In the genomic region with DNA sequence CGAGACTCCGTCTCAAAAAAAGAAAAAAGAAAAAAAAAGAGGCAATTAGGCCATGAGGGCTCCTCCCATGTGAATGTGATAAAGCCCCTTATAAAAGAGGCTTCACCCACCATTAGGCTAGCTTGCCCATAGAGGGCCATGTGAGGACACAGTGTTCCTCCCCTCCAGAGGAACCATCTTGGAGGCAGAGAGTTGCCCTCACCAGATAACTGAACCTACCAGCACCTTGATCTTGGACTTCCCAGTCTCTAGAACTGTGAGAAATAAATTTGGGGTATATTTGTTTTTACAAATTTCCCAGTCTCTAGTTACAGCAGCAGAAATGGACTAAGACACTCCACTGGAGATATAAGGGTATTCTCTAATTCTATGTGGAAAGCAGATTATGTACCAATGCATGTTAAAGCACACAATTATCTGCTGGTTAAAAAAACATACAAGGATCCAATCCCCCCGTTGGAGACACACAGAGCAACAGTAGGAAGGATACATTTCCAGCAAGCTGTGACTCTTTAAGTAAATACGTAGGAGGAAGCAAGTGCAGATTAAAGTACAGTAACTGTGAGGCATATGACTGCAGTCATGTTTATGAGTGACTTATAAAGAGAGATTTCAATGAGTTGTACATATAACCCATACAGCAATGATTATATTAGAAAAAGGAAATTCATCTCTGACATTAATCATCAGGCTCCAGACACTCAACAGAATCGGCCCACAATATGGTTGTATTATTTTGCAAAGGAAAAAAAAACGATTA, we compare ENCODE assay signal across 1 cellular context.
A peak's percentile ranks its signal among the peaks of the same experiment; 100 is the strongest.
TF ChIP-seq lines count a peak whose summit lies in the region.

No MANE protein-coding gene starts in this region.

TF ChIP-seq in HepG2, 621 proteins besides CTCF, POLR2A, EP300 and RAD21 (continued from another document and continues in another):
- TF ChIP-seq, protein P1, sequence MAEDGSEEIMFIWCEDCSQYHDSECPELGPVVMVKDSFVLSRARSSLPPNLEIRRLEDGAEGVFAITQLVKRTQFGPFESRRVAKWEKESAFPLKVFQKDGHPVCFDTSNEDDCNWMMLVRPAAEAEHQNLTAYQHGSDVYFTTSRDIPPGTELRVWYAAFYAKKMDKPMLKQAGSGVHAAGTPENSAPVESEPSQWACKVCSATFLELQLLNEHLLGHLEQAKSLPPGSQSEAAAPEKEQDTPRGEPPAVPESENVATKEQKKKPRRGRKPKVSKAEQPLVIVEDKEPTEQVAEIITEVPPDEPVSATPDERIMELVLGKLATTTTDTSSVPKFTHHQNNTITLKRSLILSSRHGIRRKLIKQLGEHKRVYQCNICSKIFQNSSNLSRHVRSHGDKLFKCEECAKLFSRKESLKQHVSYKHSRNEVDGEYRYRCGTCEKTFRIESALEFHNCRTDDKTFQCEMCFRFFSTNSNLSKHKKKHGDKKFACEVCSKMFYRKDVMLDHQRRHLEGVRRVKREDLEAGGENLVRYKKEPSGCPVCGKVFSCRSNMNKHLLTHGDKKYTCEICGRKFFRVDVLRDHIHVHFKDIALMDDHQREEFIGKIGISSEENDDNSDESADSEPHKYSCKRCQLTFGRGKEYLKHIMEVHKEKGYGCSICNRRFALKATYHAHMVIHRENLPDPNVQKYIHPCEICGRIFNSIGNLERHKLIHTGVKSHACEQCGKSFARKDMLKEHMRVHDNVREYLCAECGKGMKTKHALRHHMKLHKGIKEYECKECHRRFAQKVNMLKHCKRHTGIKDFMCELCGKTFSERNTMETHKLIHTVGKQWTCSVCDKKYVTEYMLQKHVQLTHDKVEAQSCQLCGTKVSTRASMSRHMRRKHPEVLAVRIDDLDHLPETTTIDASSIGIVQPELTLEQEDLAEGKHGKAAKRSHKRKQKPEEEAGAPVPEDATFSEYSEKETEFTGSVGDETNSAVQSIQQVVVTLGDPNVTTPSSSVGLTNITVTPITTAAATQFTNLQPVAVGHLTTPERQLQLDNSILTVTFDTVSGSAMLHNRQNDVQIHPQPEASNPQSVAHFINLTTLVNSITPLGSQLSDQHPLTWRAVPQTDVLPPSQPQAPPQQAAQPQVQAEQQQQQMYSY (CRISPR knock-in tag; IDR thresholded peaks at IDR 0.05): no peak
- TF ChIP-seq, protein P2, sequence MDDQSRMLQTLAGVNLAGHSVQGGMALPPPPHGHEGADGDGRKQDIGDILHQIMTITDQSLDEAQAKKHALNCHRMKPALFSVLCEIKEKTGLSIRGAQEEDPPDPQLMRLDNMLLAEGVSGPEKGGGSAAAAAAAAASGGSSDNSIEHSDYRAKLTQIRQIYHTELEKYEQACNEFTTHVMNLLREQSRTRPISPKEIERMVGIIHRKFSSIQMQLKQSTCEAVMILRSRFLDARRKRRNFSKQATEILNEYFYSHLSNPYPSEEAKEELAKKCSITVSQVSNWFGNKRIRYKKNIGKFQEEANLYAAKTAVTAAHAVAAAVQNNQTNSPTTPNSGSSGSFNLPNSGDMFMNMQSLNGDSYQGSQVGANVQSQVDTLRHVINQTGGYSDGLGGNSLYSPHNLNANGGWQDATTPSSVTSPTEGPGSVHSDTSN (CRISPR knock-in tag; IDR thresholded peaks at IDR 0.05; ENCODE audit: borderline replicate concordance): no peak
- TF ChIP-seq CEBPG (CRISPR knock-in tag; IDR thresholded peaks at IDR 0.05): 0 out of 2 replicates have a peak, but pooled peaks have one; percentile 25
- no peak for TF ChIP-seq NFE2L2 (IDR thresholded peaks at IDR 0.05; ENCODE audit: low read length)
- TF ChIP-seq ZNF230 (CRISPR knock-in tag; IDR thresholded peaks at IDR 0.05): no peak
- TF ChIP-seq ZNF383 (CRISPR knock-in tag; IDR thresholded peaks at IDR 0.05; ENCODE audit: borderline replicate concordance): no peak
- no peak for TF ChIP-seq EHMT2 (IDR thresholded peaks at IDR 0.05; ENCODE audit: borderline replicate concordance, low read depth, low read length)
- TF ChIP-seq, protein P3, sequence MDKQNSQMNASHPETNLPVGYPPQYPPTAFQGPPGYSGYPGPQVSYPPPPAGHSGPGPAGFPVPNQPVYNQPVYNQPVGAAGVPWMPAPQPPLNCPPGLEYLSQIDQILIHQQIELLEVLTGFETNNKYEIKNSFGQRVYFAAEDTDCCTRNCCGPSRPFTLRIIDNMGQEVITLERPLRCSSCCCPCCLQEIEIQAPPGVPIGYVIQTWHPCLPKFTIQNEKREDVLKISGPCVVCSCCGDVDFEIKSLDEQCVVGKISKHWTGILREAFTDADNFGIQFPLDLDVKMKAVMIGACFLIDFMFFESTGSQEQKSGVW (CRISPR knock-in tag; IDR thresholded peaks at IDR 0.05; ENCODE audit: borderline replicate concordance): no peak
- TF ChIP-seq ZNF766 (CRISPR knock-in tag; IDR thresholded peaks at IDR 0.05; ENCODE audit: borderline replicate concordance): no peak
- no peak for TF ChIP-seq ZNF549 (CRISPR knock-in tag; IDR thresholded peaks at IDR 0.05)
- peak; percentile 57; the same call in 1 of the 2 replicates for TF ChIP-seq CREM (IDR thresholded peaks at IDR 0.05)
- no peak for TF ChIP-seq CREM (CRISPR knock-in tag; IDR thresholded peaks at IDR 0.05)
- TF ChIP-seq HNF4A (CRISPR knock-in tag; IDR thresholded peaks at IDR 0.05): peak; percentile 54
- TF ChIP-seq, protein P4, sequence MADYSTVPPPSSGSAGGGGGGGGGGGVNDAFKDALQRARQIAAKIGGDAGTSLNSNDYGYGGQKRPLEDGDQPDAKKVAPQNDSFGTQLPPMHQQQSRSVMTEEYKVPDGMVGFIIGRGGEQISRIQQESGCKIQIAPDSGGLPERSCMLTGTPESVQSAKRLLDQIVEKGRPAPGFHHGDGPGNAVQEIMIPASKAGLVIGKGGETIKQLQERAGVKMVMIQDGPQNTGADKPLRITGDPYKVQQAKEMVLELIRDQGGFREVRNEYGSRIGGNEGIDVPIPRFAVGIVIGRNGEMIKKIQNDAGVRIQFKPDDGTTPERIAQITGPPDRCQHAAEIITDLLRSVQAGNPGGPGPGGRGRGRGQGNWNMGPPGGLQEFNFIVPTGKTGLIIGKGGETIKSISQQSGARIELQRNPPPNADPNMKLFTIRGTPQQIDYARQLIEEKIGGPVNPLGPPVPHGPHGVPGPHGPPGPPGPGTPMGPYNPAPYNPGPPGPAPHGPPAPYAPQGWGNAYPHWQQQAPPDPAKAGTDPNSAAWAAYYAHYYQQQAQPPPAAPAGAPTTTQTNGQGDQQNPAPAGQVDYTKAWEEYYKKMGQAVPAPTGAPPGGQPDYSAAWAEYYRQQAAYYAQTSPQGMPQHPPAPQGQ (CRISPR knock-in tag; IDR thresholded peaks at IDR 0.05; ENCODE audit: borderline replicate concordance): no peak
- peak; percentile 66; the same call in 1 of the 2 replicates for TF ChIP-seq NCOR1 (IDR thresholded peaks at IDR 0.05; ENCODE audit: borderline replicate concordance, low read length)
- TF ChIP-seq THYN1 (CRISPR knock-in tag; IDR thresholded peaks at IDR 0.05; ENCODE audit: borderline replicate concordance, low read depth): no peak
- TF ChIP-seq, protein P5, sequence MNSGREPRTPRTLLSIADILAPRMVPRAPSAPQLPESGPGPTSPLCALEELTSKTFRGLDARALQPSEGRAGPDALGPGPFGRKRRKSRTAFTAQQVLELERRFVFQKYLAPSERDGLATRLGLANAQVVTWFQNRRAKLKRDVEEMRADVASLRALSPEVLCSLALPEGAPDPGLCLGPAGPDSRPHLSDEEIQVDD (CRISPR knock-in tag; IDR thresholded peaks at IDR 0.05; ENCODE audit: borderline replicate concordance): no peak
- no peak for TF ChIP-seq ZNF839 (CRISPR knock-in tag; IDR thresholded peaks at IDR 0.05; ENCODE audit: borderline replicate concordance)
- no peak for TF ChIP-seq SKI (IDR thresholded peaks at IDR 0.05; ENCODE audit: partially characterized antibody)
- TF ChIP-seq, protein P6, sequence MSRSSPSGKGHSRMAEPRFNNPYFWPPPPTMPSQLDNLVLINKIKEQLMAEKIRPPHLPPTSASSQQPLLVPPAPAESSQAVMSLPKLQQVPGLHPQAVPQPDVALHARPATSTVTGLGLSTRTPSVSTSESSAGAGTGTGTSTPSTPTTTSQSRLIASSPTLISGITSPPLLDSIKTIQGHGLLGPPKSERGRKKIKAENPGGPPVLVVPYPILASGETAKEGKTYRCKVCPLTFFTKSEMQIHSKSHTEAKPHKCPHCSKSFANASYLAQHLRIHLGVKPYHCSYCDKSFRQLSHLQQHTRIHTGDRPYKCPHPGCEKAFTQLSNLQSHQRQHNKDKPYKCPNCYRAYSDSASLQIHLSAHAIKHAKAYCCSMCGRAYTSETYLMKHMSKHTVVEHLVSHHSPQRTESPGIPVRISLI (CRISPR knock-in tag; IDR thresholded peaks at IDR 0.05; ENCODE audit: borderline replicate concordance): peak; percentile 23; the same call in 1 of the 2 replicates
- TF ChIP-seq PPARG (CRISPR knock-in tag; conservative IDR thresholded peaks at IDR 0.05): 0 out of 2 replicates have a peak, but pooled peaks have one; percentile 35
- no peak for TF ChIP-seq ZNF879 (CRISPR knock-in tag; IDR thresholded peaks at IDR 0.05)
- no peak; the same call in 1 of the 2 replicates for TF ChIP-seq POGZ (CRISPR knock-in tag; IDR thresholded peaks at IDR 0.05)
- no peak for TF ChIP-seq ZNF333 (CRISPR knock-in tag; IDR thresholded peaks at IDR 0.05; ENCODE audit: borderline replicate concordance)
- no peak for TF ChIP-seq ARNTL (CRISPR knock-in tag; IDR thresholded peaks at IDR 0.05)
- TF ChIP-seq MAF1 (CRISPR knock-in tag; IDR thresholded peaks at IDR 0.05; ENCODE audit: borderline replicate concordance): no peak
- no peak for TF ChIP-seq PLRG1 (conservative IDR thresholded peaks at IDR 0.05)
- TF ChIP-seq ADNP (CRISPR knock-in tag; IDR thresholded peaks at IDR 0.05): no peak
- no peak for TF ChIP-seq EZH2 (conservative IDR thresholded peaks at IDR 0.05; ENCODE audit: low read depth, low read length)
- TF ChIP-seq, protein P7, sequence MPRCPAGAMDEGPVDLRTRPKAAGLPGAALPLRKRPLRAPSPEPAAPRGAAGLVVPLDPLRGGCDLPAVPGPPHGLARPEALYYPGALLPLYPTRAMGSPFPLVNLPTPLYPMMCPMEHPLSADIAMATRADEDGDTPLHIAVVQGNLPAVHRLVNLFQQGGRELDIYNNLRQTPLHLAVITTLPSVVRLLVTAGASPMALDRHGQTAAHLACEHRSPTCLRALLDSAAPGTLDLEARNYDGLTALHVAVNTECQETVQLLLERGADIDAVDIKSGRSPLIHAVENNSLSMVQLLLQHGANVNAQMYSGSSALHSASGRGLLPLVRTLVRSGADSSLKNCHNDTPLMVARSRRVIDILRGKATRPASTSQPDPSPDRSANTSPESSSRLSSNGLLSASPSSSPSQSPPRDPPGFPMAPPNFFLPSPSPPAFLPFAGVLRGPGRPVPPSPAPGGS (CRISPR knock-in tag; IDR thresholded peaks at IDR 0.05): no peak
- TF ChIP-seq, protein P8, sequence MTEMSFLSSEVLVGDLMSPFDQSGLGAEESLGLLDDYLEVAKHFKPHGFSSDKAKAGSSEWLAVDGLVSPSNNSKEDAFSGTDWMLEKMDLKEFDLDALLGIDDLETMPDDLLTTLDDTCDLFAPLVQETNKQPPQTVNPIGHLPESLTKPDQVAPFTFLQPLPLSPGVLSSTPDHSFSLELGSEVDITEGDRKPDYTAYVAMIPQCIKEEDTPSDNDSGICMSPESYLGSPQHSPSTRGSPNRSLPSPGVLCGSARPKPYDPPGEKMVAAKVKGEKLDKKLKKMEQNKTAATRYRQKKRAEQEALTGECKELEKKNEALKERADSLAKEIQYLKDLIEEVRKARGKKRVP (CRISPR knock-in tag; IDR thresholded peaks at IDR 0.05): no peak
- TF ChIP-seq ZNF563 (CRISPR knock-in tag; IDR thresholded peaks at IDR 0.05): no peak
- no peak for TF ChIP-seq KAT2B (IDR thresholded peaks at IDR 0.05; ENCODE audit: borderline replicate concordance, low read depth, low read length)
- TF ChIP-seq, protein P9, sequence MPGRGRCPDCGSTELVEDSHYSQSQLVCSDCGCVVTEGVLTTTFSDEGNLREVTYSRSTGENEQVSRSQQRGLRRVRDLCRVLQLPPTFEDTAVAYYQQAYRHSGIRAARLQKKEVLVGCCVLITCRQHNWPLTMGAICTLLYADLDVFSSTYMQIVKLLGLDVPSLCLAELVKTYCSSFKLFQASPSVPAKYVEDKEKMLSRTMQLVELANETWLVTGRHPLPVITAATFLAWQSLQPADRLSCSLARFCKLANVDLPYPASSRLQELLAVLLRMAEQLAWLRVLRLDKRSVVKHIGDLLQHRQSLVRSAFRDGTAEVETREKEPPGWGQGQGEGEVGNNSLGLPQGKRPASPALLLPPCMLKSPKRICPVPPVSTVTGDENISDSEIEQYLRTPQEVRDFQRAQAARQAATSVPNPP (CRISPR knock-in tag; IDR thresholded peaks at IDR 0.05): no peak
- no peak for TF ChIP-seq ZNF720 (CRISPR knock-in tag; IDR thresholded peaks at IDR 0.05)
- TF ChIP-seq JDP2 (CRISPR knock-in tag; IDR thresholded peaks at IDR 0.05; ENCODE audit: borderline replicate concordance): no peak
- TF ChIP-seq, protein P10, sequence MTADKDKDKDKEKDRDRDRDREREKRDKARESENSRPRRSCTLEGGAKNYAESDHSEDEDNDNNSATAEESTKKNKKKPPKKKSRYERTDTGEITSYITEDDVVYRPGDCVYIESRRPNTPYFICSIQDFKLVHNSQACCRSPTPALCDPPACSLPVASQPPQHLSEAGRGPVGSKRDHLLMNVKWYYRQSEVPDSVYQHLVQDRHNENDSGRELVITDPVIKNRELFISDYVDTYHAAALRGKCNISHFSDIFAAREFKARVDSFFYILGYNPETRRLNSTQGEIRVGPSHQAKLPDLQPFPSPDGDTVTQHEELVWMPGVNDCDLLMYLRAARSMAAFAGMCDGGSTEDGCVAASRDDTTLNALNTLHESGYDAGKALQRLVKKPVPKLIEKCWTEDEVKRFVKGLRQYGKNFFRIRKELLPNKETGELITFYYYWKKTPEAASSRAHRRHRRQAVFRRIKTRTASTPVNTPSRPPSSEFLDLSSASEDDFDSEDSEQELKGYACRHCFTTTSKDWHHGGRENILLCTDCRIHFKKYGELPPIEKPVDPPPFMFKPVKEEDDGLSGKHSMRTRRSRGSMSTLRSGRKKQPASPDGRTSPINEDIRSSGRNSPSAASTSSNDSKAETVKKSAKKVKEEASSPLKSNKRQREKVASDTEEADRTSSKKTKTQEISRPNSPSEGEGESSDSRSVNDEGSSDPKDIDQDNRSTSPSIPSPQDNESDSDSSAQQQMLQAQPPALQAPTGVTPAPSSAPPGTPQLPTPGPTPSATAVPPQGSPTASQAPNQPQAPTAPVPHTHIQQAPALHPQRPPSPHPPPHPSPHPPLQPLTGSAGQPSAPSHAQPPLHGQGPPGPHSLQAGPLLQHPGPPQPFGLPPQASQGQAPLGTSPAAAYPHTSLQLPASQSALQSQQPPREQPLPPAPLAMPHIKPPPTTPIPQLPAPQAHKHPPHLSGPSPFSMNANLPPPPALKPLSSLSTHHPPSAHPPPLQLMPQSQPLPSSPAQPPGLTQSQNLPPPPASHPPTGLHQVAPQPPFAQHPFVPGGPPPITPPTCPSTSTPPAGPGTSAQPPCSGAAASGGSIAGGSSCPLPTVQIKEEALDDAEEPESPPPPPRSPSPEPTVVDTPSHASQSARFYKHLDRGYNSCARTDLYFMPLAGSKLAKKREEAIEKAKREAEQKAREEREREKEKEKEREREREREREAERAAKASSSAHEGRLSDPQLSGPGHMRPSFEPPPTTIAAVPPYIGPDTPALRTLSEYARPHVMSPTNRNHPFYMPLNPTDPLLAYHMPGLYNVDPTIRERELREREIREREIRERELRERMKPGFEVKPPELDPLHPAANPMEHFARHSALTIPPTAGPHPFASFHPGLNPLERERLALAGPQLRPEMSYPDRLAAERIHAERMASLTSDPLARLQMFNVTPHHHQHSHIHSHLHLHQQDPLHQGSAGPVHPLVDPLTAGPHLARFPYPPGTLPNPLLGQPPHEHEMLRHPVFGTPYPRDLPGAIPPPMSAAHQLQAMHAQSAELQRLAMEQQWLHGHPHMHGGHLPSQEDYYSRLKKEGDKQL (CRISPR knock-in tag; IDR thresholded peaks at IDR 0.05; ENCODE audit: low read depth): no peak
- TF ChIP-seq LCORL (IDR thresholded peaks at IDR 0.05): no peak
- TF ChIP-seq LCORL (CRISPR knock-in tag; IDR thresholded peaks at IDR 0.05): no peak
- no peak; the same call in 1 of the 2 replicates for TF ChIP-seq GATA4 (IDR thresholded peaks at IDR 0.05; ENCODE audit: borderline replicate concordance, low read depth)
